In the genomic region with DNA sequence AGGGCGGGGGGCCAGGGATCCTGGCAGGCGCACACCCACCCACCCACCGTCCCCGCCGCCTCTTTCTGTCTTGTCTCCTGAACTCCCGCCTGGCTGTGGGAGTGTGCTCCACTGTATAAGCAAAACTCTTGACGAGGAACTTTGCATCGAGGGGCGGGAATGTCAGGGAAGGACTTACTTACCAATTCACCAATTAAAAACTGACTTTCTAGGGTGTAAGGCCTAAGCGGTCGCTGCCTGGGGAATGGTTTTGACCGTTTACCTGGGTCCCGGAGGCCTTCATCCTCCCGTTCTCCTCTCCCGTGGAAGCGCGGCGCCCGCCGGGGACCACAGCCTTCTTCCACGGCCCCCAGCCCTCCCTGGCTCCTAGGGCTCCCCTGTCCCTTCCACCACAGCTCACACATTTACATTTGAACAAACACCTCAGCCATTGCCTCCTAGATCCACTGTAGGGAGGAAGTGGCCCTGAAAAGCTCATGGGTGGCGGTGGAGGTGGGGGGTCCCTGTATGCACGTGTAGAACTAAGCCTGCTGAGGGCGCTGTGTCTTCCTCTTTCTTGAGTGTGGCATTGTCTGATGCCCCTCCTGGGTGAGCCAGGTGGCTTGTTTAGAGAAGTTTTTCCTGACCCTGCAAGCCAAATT, we compare ENCODE assay signal across 9 cellular contexts. TPM values are rescaled to one million over a fixed set of nuclear protein-coding genes. Genes with fewer than 3 reads are reported as not detected.
A peak's percentile ranks its signal among the peaks of the same experiment; 100 is the strongest.
DNase-seq lines count a peak whose midpoint lies in the region; ATAC-seq and TF ChIP-seq lines count a peak whose summit lies in the region.
"Had no signal": no experiment of that assay in that cellular context is flagged by ENCODE, and none has a peak within 500 bp of the region (broad histone marks: within the 10 kb centered on the region; RNA-seq: fewer than 3 reads in every experiment).

No MANE protein-coding gene starts in this region.

- peaks cover 5 to 96% (median 59%) of the 10 kb centered on the region in 7 donors for H3K27me3 ChIP-seq in heart right ventricle
- peaks cover 28% of the 10 kb centered on the region for H3K27me3 ChIP-seq in kidney epithelial cell (ENCODE audit: control insufficient read depth, insufficient read depth, low read length)
- H3K27me3 ChIP-seq in gastrocnemius medialis = peaks cover 23 to 34% (median 25%) of the 10 kb centered on the region in 3 donors

- no peaks in the 10 kb centered on the region for H3K9me3 ChIP-seq in heart right ventricle
- no peaks in the 10 kb centered on the region for H3K9me3 ChIP-seq in gastrocnemius medialis

- H3K4me3 Mint-ChIP-seq in type B pancreatic cell = peak overlapping the region; percentile 51

- no peaks in the 10 kb centered on the region for H3K36me3 ChIP-seq in heart right ventricle
- H3K36me3 ChIP-seq in kidney epithelial cell (ENCODE audit: control insufficient read depth, insufficient read depth, low read length) = no peaks in the 10 kb centered on the region
- no peaks in the 10 kb centered on the region for H3K36me3 ChIP-seq in gastrocnemius medialis

- H3K36me3 Mint-ChIP-seq in type B pancreatic cell = no peaks in the 10 kb centered on the region

- H3K4me3 ChIP-seq in heart right ventricle = peak overlapping the region in 9 of 10 donors; percentile 7 to 42 (median 27)
- H3K4me3 ChIP-seq in astrocyte of the spinal cord (ENCODE audit: low read depth, low read length) = no peak overlapping the region
- H3K4me3 ChIP-seq in kidney epithelial cell (ENCODE audit: low read depth, low read length) = no peak overlapping the region
- H3K4me3 ChIP-seq in gastrocnemius medialis = peak overlapping the region in 1 of 4 donors; percentile 17

- in situ Hi-C loops in astrocyte of the spinal cord (cut with HindIII; ENCODE audit: low sequenced_read_pairs) = no loop called here
- in situ Hi-C loops in gastrocnemius medialis (cut with MboI; ENCODE audit: low sequenced_read_pairs in 4 of 4) = loop anchor here in 2 of 4 donors (10.0 kb wide), 1 partner anchor 48 kb away; no protein-coding TSS in a partner anchor

- ATAC-seq in heart right ventricle = no peak
- ATAC-seq in Right ventricle myocardium inferior = no peak
- ATAC-seq in gastrocnemius medialis = no peak
- ATAC-seq in GM19455 (IDR thresholded peaks at IDR 0.05; ENCODE audit: unreplicated experiment) = no peak

- TF ChIP-seq CTCF in heart right ventricle (IDR thresholded peaks at IDR 0.05) = no peak
- peak; percentile 8 for TF ChIP-seq CTCF in astrocyte of the spinal cord (IDR thresholded peaks at IDR 0.05; ENCODE audit: low read depth, low read length)
- TF ChIP-seq CTCF in kidney epithelial cell (IDR thresholded peaks at IDR 0.05; ENCODE audit: insufficient read depth, low read length, poor library complexity, severe bottlenecking) = peak; percentile 16
- peak; percentile 26 for TF ChIP-seq CTCF in type B pancreatic cell (conservative IDR thresholded peaks at IDR 0.05)
- TF ChIP-seq CTCF in gastrocnemius medialis (IDR thresholded peaks at IDR 0.05 in 4 of 5, conservative IDR thresholded peaks at IDR 0.05 in 1 of 5) = no peak

- H3K4me1 Mint-ChIP-seq in type B pancreatic cell (ENCODE audit: unreplicated experiment) = peaks cover 60% of the 10 kb centered on the region

- peak overlapping the region in 3 of 10 donors; percentile 65 to 81 (median 77) for H3K27ac ChIP-seq in heart right ventricle
- H3K27ac ChIP-seq in gastrocnemius medialis = no peak overlapping the region

- H3K4me1 ChIP-seq in heart right ventricle (peaks cover 15 to 70% (median 33%) of the 10 kb centered on the region in 9 donors), gastrocnemius medialis (peaks cover 3 to 6% of the 10 kb centered on the region in 2 donors)

- H3K27ac Mint-ChIP-seq in type B pancreatic cell = no peak overlapping the region

- DNase-seq in heart right ventricle (no peak), Right ventricle myocardium inferior (ENCODE audit: missing footprints) (no peak), astrocyte of the spinal cord (ENCODE audit: low read depth, low spot score) (no peak), kidney epithelial cell (ENCODE audit: low read depth) (no peak), type B pancreatic cell (ENCODE audit: extremely low spot score, unreplicated experiment) (no peak), LoVo (ENCODE audit: low spot score) (no peak), gastrocnemius medialis (no peak)
- DNase-seq: occipital lobe had no signal

- 37 to 40% methylated on average over 24 of the region's 24 CpGs for WGBS in heart right ventricle, 2 donors

- H3K9me3 Mint-ChIP-seq in type B pancreatic cell = no peaks in the 10 kb centered on the region

- H3K27me3 Mint-ChIP-seq in type B pancreatic cell = peaks cover 69% of the 10 kb centered on the region

- intact Hi-C loops in heart right ventricle (cut with DNase I) (loop anchor here in 1 of 10 donors (5.0 kb wide), 1 partner anchor 46 kb away; no protein-coding TSS in a partner anchor), Right ventricle myocardium inferior (cut with DNase I) (no loop called here), gastrocnemius medialis (cut with DNase I; ENCODE audit: low total_unique reads) (no loop called here)

- no peak for TF ChIP-seq POLR2A in gastrocnemius medialis (IDR thresholded peaks at IDR 0.05)

RNA-seq across cellular contexts. Expression of a gene that starts 8.9 kb away (rescaled TPM):
- under 1 TPM in 5 of 10 donors, not detected in 5; 0.15 to 0.43 (median 0.20) TPM for total RNA-seq in heart right ventricle
- not detected for polyA plus RNA-seq in heart right ventricle
- not detected for total RNA-seq in Right ventricle myocardium inferior
- not detected in 2 replicates for total RNA-seq in kidney epithelial cell
- total RNA-seq in type B pancreatic cell (ENCODE audit: low replicate concordance) = 0.79 and 0.99 TPM in 2 replicates
- under 1 TPM in 1 of 4 donors, not detected in 3; 0.11 TPM for total RNA-seq in gastrocnemius medialis

RNA-seq across cellular contexts. Expression of a gene that starts 20.5 kb away (rescaled TPM):
- total RNA-seq in heart right ventricle = 100 to 1,000 TPM in 4 of 10 donors, 10 to 100 TPM in 6; 66.5 to 166 (median 95.9) TPM
- 100 to 1,000 TPM in 1 of 2 donors, 10 to 100 TPM in 1; 76.9 to 221 TPM for polyA plus RNA-seq in heart right ventricle
- 92.2 TPM for total RNA-seq in Right ventricle myocardium inferior
- 285 and 333 TPM in 2 replicates for total RNA-seq in kidney epithelial cell
- 47.5 and 73.7 TPM in 2 replicates for total RNA-seq in type B pancreatic cell (ENCODE audit: low replicate concordance)
- 10 to 100 TPM; 21.0 to 50.5 (median 37.2) TPM for total RNA-seq in gastrocnemius medialis

RNA-seq across cellular contexts. Expression of a gene that starts 20.7 kb away (rescaled TPM):
- total RNA-seq in heart right ventricle (1 to 10 TPM in 8 of 10 donors, under 1 TPM in 2; 0.59 to 3.5 (median 1.6) TPM), Right ventricle myocardium inferior (2.7 TPM), kidney epithelial cell (7.1 and 7.6 TPM in 2 replicates), type B pancreatic cell (ENCODE audit: low replicate concordance) (7.8 and 9.7 TPM in 2 replicates), gastrocnemius medialis (1 to 10 TPM in 3 of 4 donors, under 1 TPM in 1; 0.87 to 6.7 (median 3.3) TPM)
- 10 to 100 TPM in 1 of 2 donors, 1 to 10 TPM in 1; 3.0 to 10.7 TPM for polyA plus RNA-seq in heart right ventricle

RNA-seq across cellular contexts. Expression of a gene that starts 24.5 kb away (rescaled TPM):
- total RNA-seq in heart right ventricle (10 to 100 TPM; 15.8 to 29.4 (median 21.0) TPM), Right ventricle myocardium inferior (22.9 TPM), kidney epithelial cell (34.1 and 45.0 TPM in 2 replicates), type B pancreatic cell (ENCODE audit: low replicate concordance) (34.4 and 48.8 TPM in 2 replicates), gastrocnemius medialis (10 to 100 TPM; 18.0 to 25.8 (median 24.4) TPM)
- 10 to 100 TPM; 28.2 to 48.6 TPM for polyA plus RNA-seq in heart right ventricle

RNA-seq across cellular contexts. Expression of a gene that starts 48.2 kb away (rescaled TPM):
- total RNA-seq in heart right ventricle = 100 to 1,000 TPM; 161 to 277 (median 171) TPM
- 100 to 1,000 TPM; 108 to 310 TPM for polyA plus RNA-seq in heart right ventricle
- 158 TPM for total RNA-seq in Right ventricle myocardium inferior
- total RNA-seq in kidney epithelial cell = 39.8 and 41.0 TPM in 2 replicates
- total RNA-seq in type B pancreatic cell (ENCODE audit: low replicate concordance) = 118 and 197 TPM in 2 replicates
- 10 to 100 TPM; 47.9 to 72.9 (median 56.5) TPM for total RNA-seq in gastrocnemius medialis

Comparison
In these comparisons a context has a peak if more than half of its experiments do, and no peak if none do; other contexts are left out.
1. H3K4me3 ChIP-seq: peak in heart right ventricle (9 of 10); none in astrocyte of the spinal cord (single experiment) and kidney epithelial cell (single experiment).
2. CTCF ChIP-seq: peak in astrocyte of the spinal cord (single experiment), kidney epithelial cell (single experiment) and type B pancreatic cell (single experiment); none in heart right ventricle (0 of 9) and gastrocnemius medialis (0 of 5).